In genomic region chr13:97067342-97067895, GRCh38 we compare ENCODE assay signal across 24 cellular contexts.
DNase-seq lines count a peak whose midpoint lies in the region; ATAC-seq and TF ChIP-seq lines count a peak whose summit lies in the region.
"Had no signal": no experiment of that assay in that cellular context is flagged by ENCODE, and none has a peak within 500 bp of the region (broad histone marks: within the 10 kb centered on the region; RNA-seq: fewer than 3 reads in every experiment).

No MANE protein-coding gene starts in this region.

- ATAC-seq in activated naive CD8-positive, alpha-beta T cell treated with anti-CD3 and anti-CD28 coated beads, Interleukin-2, amount 50 U/mL, for 24 hours: no peak
- ATAC-seq in GM18867 (IDR thresholded peaks at IDR 0.05; ENCODE audit: unreplicated experiment): no peak
- ATAC-seq: left colon, pancreas had no signal

- no peaks in the 10 kb centered on the region for H3K36me3 Mint-ChIP-seq in HFFc6 (ENCODE audit: low read depth)
- no peaks in the 10 kb centered on the region for H3K36me3 Mint-ChIP-seq in activated naive CD8-positive, alpha-beta T cell treated with anti-CD3 and anti-CD28 coated beads, Interleukin-2, amount 50 U/mL, for 24 hours (ENCODE audit: low read depth)

- TF ChIP-seq CTCF in AG10803 (conservative IDR thresholded peaks at IDR 0.05; ENCODE audit: low read length): no peak; the same call in none of the 2 replicates
- peak; percentile 54 for TF ChIP-seq CTCF in HFFc6 (IDR thresholded peaks at IDR 0.05)
- TF ChIP-seq CTCF in foreskin fibroblast (IDR thresholded peaks at IDR 0.05; ENCODE audit: low read depth, low read length): no peak
- TF ChIP-seq CTCF in GM20000 (IDR thresholded peaks at IDR 0.05; ENCODE audit: extremely low read depth, missing control alignments): no peak

- H3K4me1 Mint-ChIP-seq in HFFc6 (ENCODE audit: low read depth): no peaks in the 10 kb centered on the region
- H3K4me1 Mint-ChIP-seq in activated naive CD8-positive, alpha-beta T cell treated with anti-CD3 and anti-CD28 coated beads, Interleukin-2, amount 50 U/mL, for 24 hours: no peaks in the 10 kb centered on the region

- H3K4me3 Mint-ChIP-seq in HFFc6: no peak overlapping the region
- H3K4me3 Mint-ChIP-seq in activated naive CD8-positive, alpha-beta T cell treated with anti-CD3 and anti-CD28 coated beads, Interleukin-2, amount 50 U/mL, for 24 hours: no peak overlapping the region
- H3K4me3 Mint-ChIP-seq: T-helper 2 cell treated with Interferon-gamma antibody and Interleukin-4, amounts not matched to agents 5 μg/mL and 100 μg/mL, for 36 hours had no signal

- H3K27me3 Mint-ChIP-seq in HFFc6 (ENCODE audit: insufficient read depth): peaks cover 7% of the 10 kb centered on the region
- peaks cover 19% of the 10 kb centered on the region for H3K27me3 Mint-ChIP-seq in activated naive CD8-positive, alpha-beta T cell treated with anti-CD3 and anti-CD28 coated beads, Interleukin-2, amount 50 U/mL, for 24 hours

- peak; percentile 15 for DNase-seq in AG10803 (ENCODE audit: low read depth)
- DNase-seq in HFFc6: no peak
- DNase-seq in SHP77 treated with DMSO at 0.1 percent for 48 hours (lab: John Stamatoyannopoulos, UW): peak; percentile 68
- DNase-seq in foreskin fibroblast: peak; percentile 4 to 47
- no peak for DNase-seq in activated naive CD8-positive, alpha-beta T cell treated with anti-CD3 and anti-CD28 coated beads, Interleukin-2, amount 50 U/mL, for 24 hours
- DNase-seq in GM20000 (ENCODE audit: low spot score): no peak
- DNase-seq in DMS53 (lab: John Stamatoyannopoulos, UW): no peak
- DNase-seq: activated CD4-positive, CD25-positive, alpha-beta regulatory T cell treated with anti-CD3 and anti-CD28 coated beads, Interleukin-2, amount 50 U/mL, for 72 hours; activated effector memory CD4-positive, alpha-beta T cell treated with anti-CD3 and anti-CD28 coated beads, Interleukin-2, amount 50 U/mL, for 16 hours; DMS 273 treated with DMSO at 0.1 percent for 48 hours; dorsolateral prefrontal cortex; esophagus squamous epithelium; hypothalamus; left colon; NCI-H1436; NCI-H2171 treated with DMSO at 0.1 percent for 48 hours; pancreas; Right ventricle myocardium superior; testis had no signal

- no peak overlapping the region for H3K27ac Mint-ChIP-seq in HFFc6
- no peak overlapping the region for H3K27ac Mint-ChIP-seq in activated naive CD8-positive, alpha-beta T cell treated with anti-CD3 and anti-CD28 coated beads, Interleukin-2, amount 50 U/mL, for 24 hours
- H3K27ac Mint-ChIP-seq: T-helper 2 cell treated with Interferon-gamma antibody and Interleukin-4, amounts not matched to agents 5 μg/mL and 100 μg/mL, for 36 hours had no signal

- H3K4me3 ChIP-seq in AG10803 (ENCODE audit: low read length) (no peak overlapping the region), foreskin fibroblast (ENCODE audit: low read depth in 1 of 2, low read length in 2 of 2) (no peak overlapping the region)
- H3K4me3 ChIP-seq: ascending aorta, BLaER1, dorsolateral prefrontal cortex, esophagus squamous epithelium, pancreas, skin epidermis, testis had no signal

- H3K9me3 Mint-ChIP-seq in HFFc6: no peaks in the 10 kb centered on the region
- H3K9me3 Mint-ChIP-seq in activated naive CD8-positive, alpha-beta T cell treated with anti-CD3 and anti-CD28 coated beads, Interleukin-2, amount 50 U/mL, for 24 hours: no peaks in the 10 kb centered on the region
- H3K9me3 Mint-ChIP-seq: T-helper 2 cell treated with Interferon-gamma antibody and Interleukin-4, amounts not matched to agents 5 μg/mL and 100 μg/mL, for 36 hours had no signal

Comparison
In these comparisons a context has a peak if more than half of its experiments do, and no peak if none do; other contexts are left out.
1. DNase-seq: peak in AG10803 (single experiment), SHP77 treated with DMSO at 0.1 percent for 48 hours (single experiment) and foreskin fibroblast (2 of 2); none in HFFc6 (single experiment), activated naive CD8-positive, alpha-beta T cell treated with anti-CD3 and anti-CD28 coated beads, Interleukin-2, amount 50 U/mL, for 24 hours (single experiment), GM20000 (single experiment) and DMS53 (single experiment).